In the genomic region with DNA sequence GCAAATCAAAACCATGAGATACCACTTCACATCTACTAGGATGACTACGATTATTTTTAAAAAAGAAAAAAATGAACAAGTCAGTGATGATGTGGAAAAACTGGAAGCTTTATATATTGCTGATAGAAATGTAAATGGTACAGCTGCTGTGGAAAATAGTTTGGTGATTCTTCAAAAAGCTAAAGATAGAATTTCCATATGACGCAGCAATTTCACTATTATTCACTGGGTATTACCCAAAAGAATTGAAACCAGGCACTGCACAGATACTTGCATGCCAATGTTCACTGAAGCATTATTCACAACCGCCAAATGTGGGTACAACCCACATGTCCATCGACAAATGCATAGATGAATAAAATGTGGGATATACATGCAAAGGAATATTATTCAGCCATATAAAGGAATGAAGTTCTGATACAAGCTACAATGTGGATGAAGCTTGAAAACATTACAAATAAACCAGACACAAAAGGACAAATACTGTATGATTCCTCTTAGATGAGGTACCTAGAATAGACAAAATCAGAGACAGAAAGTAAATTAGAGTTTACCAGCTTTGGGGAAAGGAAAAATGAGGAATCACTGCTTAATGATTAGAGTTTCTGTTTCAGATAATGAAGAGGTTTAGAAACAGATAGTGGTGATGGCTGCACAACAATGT, we compare ENCODE assay signal across 10 cellular contexts. TPM values are rescaled to one million over a fixed set of nuclear protein-coding genes. Genes with fewer than 3 reads are reported as not detected.
DNase-seq lines count a peak whose midpoint lies in the region; ATAC-seq and TF ChIP-seq lines count a peak whose summit lies in the region.
"Had no signal": no experiment of that assay in that cellular context is flagged by ENCODE, and none has a peak within 500 bp of the region (broad histone marks: within the 10 kb centered on the region; RNA-seq: fewer than 3 reads in every experiment).

No MANE protein-coding gene starts in this region.

- POLR2A ChIA-PET in activated CD4-positive, alpha-beta T cell treated with anti-CD3 and anti-CD28 coated beads for 36 hours (lab: Charles Lee) = interaction anchor here (1.8 kb wide), 1 partner anchor 12 kb away, joined by 4 read pairs; a partner anchor contains a TSS
- POLR2A ChIA-PET in MCF 10A (lab: Yijun Ruan, JAX) = interaction anchor here (0.9 to 1.6 kb wide), 3 partner anchors 12 to 228 kb away, joined by 3 to 8 read pairs (median 5); a partner anchor contains a TSS

- intact Hi-C loops in activated CD4-positive, alpha-beta T cell treated with anti-CD3 and anti-CD28 coated beads for 36 hours (cut with DNase I, micrococcal nuclease) = loop anchor here in 1 of 2 experiments (1.0 kb wide), 1 partner anchor 11 kb away; a partner anchor contains a TSS
- intact Hi-C loops in MCF 10A (cut with micrococcal nuclease) = no loop called here

- H3K4me3 Mint-ChIP-seq in activated CD4-positive, alpha-beta T cell treated with anti-CD3 and anti-CD28 coated beads for 36 hours = no peak overlapping the region
- H3K4me3 Mint-ChIP-seq in activated T-cell treated with anti-CD3 and anti-CD28 coated beads, Interleukin-2, amount 50 U/mL, for 72 hours = peak overlapping the region in 1 of 2 donors; percentile 76
- H3K4me3 Mint-ChIP-seq in MCF 10A (ENCODE audit: unreplicated experiment) = no peak overlapping the region

- BruUV-seq in MCF 10A (replicated peaks; lab: Mats Ljungman, UMichigan) = no TSS peak

- peak; percentile 36 for DNase-seq in activated CD4-positive, alpha-beta T cell treated with anti-CD3 and anti-CD28 coated beads for 36 hours
- no peak for DNase-seq in activated CD4-positive, alpha-beta T cell treated with anti-CD3 and anti-CD28 coated beads for 1 hour
- peak; percentile 6 to 16 for DNase-seq in activated T-cell treated with anti-CD3 and anti-CD28 coated beads, Interleukin-2, amount 50 U/mL, for 72 hours
- no peak for DNase-seq in EL
- DNase-seq in NCI-H1105 (lab: John Stamatoyannopoulos, UW) = no peak
- no peak for DNase-seq in MCF 10A (ENCODE audit: unreplicated experiment)
- DNase-seq: 8988T, NCI-H2171 had no signal

- peak; percentile 85 for ATAC-seq in activated CD4-positive, alpha-beta T cell treated with anti-CD3 and anti-CD28 coated beads for 36 hours
- ATAC-seq in GM21360 (IDR thresholded peaks at IDR 0.05; ENCODE audit: unreplicated experiment) (peak; percentile 78), HG03060 (IDR thresholded peaks at IDR 0.05; ENCODE audit: low read depth, unreplicated experiment) (peak; percentile 89)
- peak; percentile 79 to 91 for ATAC-seq in activated T-cell treated with anti-CD3 and anti-CD28 coated beads, Interleukin-2, amount 50 U/mL, for 72 hours (replicated peaks in 1 of 2)

- H3K36me3 Mint-ChIP-seq in activated CD4-positive, alpha-beta T cell treated with anti-CD3 and anti-CD28 coated beads for 36 hours (ENCODE audit: low read depth) = peaks cover 55% of the 10 kb centered on the region
- H3K36me3 Mint-ChIP-seq in activated T-cell treated with anti-CD3 and anti-CD28 coated beads, Interleukin-2, amount 50 U/mL, for 72 hours (ENCODE audit: insufficient read depth in 2 of 2) = peaks cover 9 to 22% of the 10 kb centered on the region in 2 donors
- peaks cover 37% of the 10 kb centered on the region for H3K36me3 Mint-ChIP-seq in MCF 10A (ENCODE audit: insufficient read depth, unreplicated experiment)

- H3K27ac Mint-ChIP-seq in activated CD4-positive, alpha-beta T cell treated with anti-CD3 and anti-CD28 coated beads for 36 hours = peak overlapping the region; percentile 29
- H3K27ac Mint-ChIP-seq in activated T-cell treated with anti-CD3 and anti-CD28 coated beads, Interleukin-2, amount 50 U/mL, for 72 hours = peak overlapping the region; percentile 81
- H3K27ac Mint-ChIP-seq in MCF 10A (ENCODE audit: low read depth, unreplicated experiment) = no peak overlapping the region

- TF ChIP-seq CTCF in MCF 10A (IDR thresholded peaks at IDR 0.05; ENCODE audit: unreplicated experiment) = no peak

- no peaks in the 10 kb centered on the region for H3K27me3 Mint-ChIP-seq in activated CD4-positive, alpha-beta T cell treated with anti-CD3 and anti-CD28 coated beads for 36 hours
- H3K27me3 Mint-ChIP-seq in activated T-cell treated with anti-CD3 and anti-CD28 coated beads, Interleukin-2, amount 50 U/mL, for 72 hours (ENCODE audit: low read depth) = no peaks in the 10 kb centered on the region
- no peaks in the 10 kb centered on the region for H3K27me3 Mint-ChIP-seq in MCF 10A (ENCODE audit: insufficient read depth, unreplicated experiment)

- H3K9me3 Mint-ChIP-seq in activated CD4-positive, alpha-beta T cell treated with anti-CD3 and anti-CD28 coated beads for 36 hours (ENCODE audit: low read depth) = no peaks in the 10 kb centered on the region
- no peaks in the 10 kb centered on the region for H3K9me3 Mint-ChIP-seq in activated T-cell treated with anti-CD3 and anti-CD28 coated beads, Interleukin-2, amount 50 U/mL, for 72 hours
- no peaks in the 10 kb centered on the region for H3K9me3 Mint-ChIP-seq in MCF 10A (ENCODE audit: unreplicated experiment)

- CTCF ChIA-PET in activated CD4-positive, alpha-beta T cell treated with anti-CD3 and anti-CD28 coated beads for 36 hours (lab: Charles Lee) = interaction anchor here (1.0 to 4.2 kb wide), 7 partner anchors 9 to 260 kb away, joined by 3 to 24 read pairs (median 6); a partner anchor contains a TSS
- CTCF ChIA-PET in MCF 10A (lab: Yijun Ruan, JAX) = interaction anchor here (0.6 to 18.4 kb wide), 23 partner anchors 9 to 442 kb away, joined by 3 to 323 read pairs (median 5); a partner anchor contains a TSS

- H3K4me1 Mint-ChIP-seq in activated CD4-positive, alpha-beta T cell treated with anti-CD3 and anti-CD28 coated beads for 36 hours = peaks cover 37% of the 10 kb centered on the region
- peaks cover 36% of the 10 kb centered on the region for H3K4me1 Mint-ChIP-seq in activated T-cell treated with anti-CD3 and anti-CD28 coated beads, Interleukin-2, amount 50 U/mL, for 72 hours (ENCODE audit: low read depth)
- no peaks in the 10 kb centered on the region for H3K4me1 Mint-ChIP-seq in MCF 10A (ENCODE audit: insufficient read depth, unreplicated experiment)

RNA-seq across cellular contexts. Expression of a gene that starts 11.1 kb away (rescaled TPM):
- total RNA-seq in activated CD4-positive, alpha-beta T cell treated with anti-CD3 and anti-CD28 coated beads for 36 hours = 10 to 100 TPM; 22.2 to 29.7 TPM
- 10 to 100 TPM; 27.6 to 31.4 TPM for total RNA-seq in activated T-cell treated with anti-CD3 and anti-CD28 coated beads, Interleukin-2, amount 50 U/mL, for 72 hours
- total RNA-seq in MCF 10A (2022) = 55.8 and 64.7 TPM in 2 replicates

Comparison
In these comparisons a context has a peak if more than half of its experiments do, and no peak if none do; other contexts are left out.
1. DNase-seq: peak in activated CD4-positive, alpha-beta T cell treated with anti-CD3 and anti-CD28 coated beads for 36 hours (single experiment) and activated T-cell treated with anti-CD3 and anti-CD28 coated beads, Interleukin-2, amount 50 U/mL, for 72 hours (2 of 2); none in activated CD4-positive, alpha-beta T cell treated with anti-CD3 and anti-CD28 coated beads for 1 hour (single experiment), EL (single experiment), NCI-H1105 (single experiment) and MCF 10A (single experiment).
2. Peak in every context shown above with its lines, with median percentiles within 50 percentile points of each other: ATAC-seq.